In the genomic region with DNA sequence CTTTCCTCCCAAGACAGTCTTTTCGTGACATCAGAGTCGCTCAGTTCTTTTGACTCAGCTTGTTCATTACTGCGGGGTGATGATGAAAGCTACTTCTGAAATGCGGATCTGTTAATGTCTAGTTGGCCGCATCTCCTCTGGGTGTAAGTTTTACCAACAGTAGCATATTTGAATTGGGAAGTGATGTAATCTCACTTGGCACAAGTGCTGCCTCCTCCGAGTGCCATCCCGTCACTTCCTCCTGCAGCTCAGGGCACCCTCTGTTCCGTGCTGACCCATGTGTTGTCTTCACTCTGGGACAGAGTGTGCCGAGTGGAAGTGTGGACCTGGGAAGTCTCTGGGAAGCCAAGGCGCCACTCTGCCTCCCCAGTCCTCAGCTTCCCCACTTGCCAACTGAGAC, we compare ENCODE assay signal across 17 cellular contexts. TPM values are rescaled to one million over a fixed set of nuclear protein-coding genes. Genes with fewer than 3 reads are reported as not detected.
A peak's percentile ranks its signal among the peaks of the same experiment; 100 is the strongest.
DNase-seq lines count a peak whose midpoint lies in the region; ATAC-seq and TF ChIP-seq lines count a peak whose summit lies in the region.
"Had no signal": no experiment of that assay in that cellular context is flagged by ENCODE, and none has a peak within 500 bp of the region (broad histone marks: within the 10 kb centered on the region; RNA-seq: fewer than 3 reads in every experiment).

No MANE protein-coding gene starts in this region.

- intact Hi-C loops in natural killer cell (cut with micrococcal nuclease): no loop called here
- intact Hi-C loops in dorsolateral prefrontal cortex (cut with DNase I): no loop called here
- intact Hi-C loops in upper lobe of right lung (cut with DNase I): no loop called here

- H3K4me1 ChIP-seq in upper lobe of right lung: no peaks in the 10 kb centered on the region
- H3K4me1 ChIP-seq: uterus had no signal

- peaks cover 0 to 3% of the 10 kb centered on the region in 2 donors for H3K27me3 Mint-ChIP-seq in natural killer cell (ENCODE audit: low read depth in 2 of 2)
- H3K27me3 Mint-ChIP-seq in natural killer cell treated with Interleukin-12 subunit alpha and Interleukin-12 subunit beta and Interleukin-15 and Interleukin-18, amount 100 ng/mL, for 72 hours: peaks cover 0 to 4% of the 10 kb centered on the region in 2 donors

- H3K9me3 ChIP-seq in upper lobe of right lung: no peaks in the 10 kb centered on the region
- H3K9me3 ChIP-seq: uterus had no signal

- no peak overlapping the region for H3K27ac Mint-ChIP-seq in natural killer cell
- H3K27ac Mint-ChIP-seq in natural killer cell treated with Interleukin-12 subunit alpha and Interleukin-12 subunit beta and Interleukin-15 and Interleukin-18, amount 100 ng/mL, for 72 hours: no peak overlapping the region
- H3K27ac Mint-ChIP-seq: neural progenitor cell had no signal

- DNase-seq in natural killer cell (no peak), dorsolateral prefrontal cortex (peak in 7 of 10 donors; percentile 35 to 82 (median 66)), upper lobe of right lung (peak; percentile 71), RWPE1 (ENCODE audit: low spot score) (no peak)
- no peak for DNase-seq in natural killer cell treated with Interleukin-12 subunit alpha and Interleukin-12 subunit beta and Interleukin-15 and Interleukin-18, amount 100 ng/mL, for 72 hours (ENCODE audit: low spot score)
- DNase-seq: DMS 273 treated with DMSO at 0.1 percent for 48 hours; GOT3; NCI-H146; NCI-H774; stimulated activated CD4-positive, alpha-beta T cell treated with anti-CD3 and anti-CD28 coated beads, Interleukin-15, amount 100 ng/mL, for 24 hours; uterus had no signal

- ATAC-seq in natural killer cell (peak in 2 of 3 donors; percentile 14 to 21), upper lobe of right lung (peak; percentile 83), HG03442 (IDR thresholded peaks at IDR 0.05; ENCODE audit: unreplicated experiment) (no peak), GM21367 (IDR thresholded peaks at IDR 0.05; ENCODE audit: unreplicated experiment) (no peak)
- no peak for ATAC-seq in natural killer cell treated with Interleukin-12 subunit alpha and Interleukin-12 subunit beta and Interleukin-15 and Interleukin-18, amount 100 ng/mL, for 72 hours

- H3K4me3 ChIP-seq in dorsolateral prefrontal cortex (peak overlapping the region in 22 of 59 donors; percentile 3 to 50 (median 16)), upper lobe of right lung (no peak overlapping the region)
- H3K4me3 ChIP-seq: neural progenitor cell, SK-N-MC, uterus had no signal

- no peaks in the 10 kb centered on the region for H3K36me3 Mint-ChIP-seq in natural killer cell
- no peaks in the 10 kb centered on the region for H3K36me3 Mint-ChIP-seq in natural killer cell treated with Interleukin-12 subunit alpha and Interleukin-12 subunit beta and Interleukin-15 and Interleukin-18, amount 100 ng/mL, for 72 hours
- H3K36me3 Mint-ChIP-seq: neural progenitor cell had no signal

- H3K27ac ChIP-seq in dorsolateral prefrontal cortex: peak overlapping the region in 49 of 59 donors; percentile 19 to 89 (median 64)
- H3K27ac ChIP-seq in layer of hippocampus (ENCODE audit: low read depth, low read length): peak overlapping the region; percentile 67
- no peak overlapping the region for H3K27ac ChIP-seq in upper lobe of right lung
- no peak overlapping the region for H3K27ac ChIP-seq in RWPE1
- H3K27ac ChIP-seq: neural progenitor cell, SK-N-MC, uterus had no signal

- CTCF ChIA-PET in RWPE1 (lab: Yijun Ruan, JAX): interaction anchor here (0.6 to 1.0 kb wide), 2 partner anchors 58 to 77 kb away, joined by 3 read pairs; no protein-coding TSS in a partner anchor

- no peak overlapping the region for H3K4me3 Mint-ChIP-seq in natural killer cell
- H3K4me3 Mint-ChIP-seq in natural killer cell treated with Interleukin-12 subunit alpha and Interleukin-12 subunit beta and Interleukin-15 and Interleukin-18, amount 100 ng/mL, for 72 hours: no peak overlapping the region
- H3K4me3 Mint-ChIP-seq: neural progenitor cell had no signal

- H3K27me3 ChIP-seq in dorsolateral prefrontal cortex (peaks cover 0 to 8% (median 0%) of the 10 kb centered on the region in 45 donors), layer of hippocampus (ENCODE audit: control insufficient read depth, insufficient read depth, low read length) (no peaks in the 10 kb centered on the region), upper lobe of right lung (no peaks in the 10 kb centered on the region)
- H3K27me3 ChIP-seq: neural progenitor cell, uterus had no signal

- H3K9me3 Mint-ChIP-seq in natural killer cell: no peaks in the 10 kb centered on the region
- no peaks in the 10 kb centered on the region for H3K9me3 Mint-ChIP-seq in natural killer cell treated with Interleukin-12 subunit alpha and Interleukin-12 subunit beta and Interleukin-15 and Interleukin-18, amount 100 ng/mL, for 72 hours
- H3K9me3 Mint-ChIP-seq: neural progenitor cell had no signal

- POLR2A ChIA-PET in RWPE1 (lab: Yijun Ruan, JAX; ENCODE audit: low non-redundant PET): no interaction called here

- H3K36me3 ChIP-seq in upper lobe of right lung: no peaks in the 10 kb centered on the region
- H3K36me3 ChIP-seq: neural progenitor cell, uterus had no signal

- no peak for TF ChIP-seq CTCF in natural killer cell (IDR thresholded peaks at IDR 0.05)
- TF ChIP-seq CTCF in dorsolateral prefrontal cortex (IDR thresholded peaks at IDR 0.05 in 54 of 56, conservative IDR thresholded peaks at IDR 0.05 in 2 of 56; ENCODE audit: low read depth in 1 of 56, partially characterized antibody in 56 of 56): no peak
- TF ChIP-seq CTCF in upper lobe of right lung (IDR thresholded peaks at IDR 0.05): no peak
- no peak for TF ChIP-seq CTCF in RWPE1 (conservative IDR thresholded peaks at IDR 0.05; ENCODE audit: low read depth)

- no peaks in the 10 kb centered on the region for H3K4me1 Mint-ChIP-seq in natural killer cell
- no peaks in the 10 kb centered on the region for H3K4me1 Mint-ChIP-seq in natural killer cell treated with Interleukin-12 subunit alpha and Interleukin-12 subunit beta and Interleukin-15 and Interleukin-18, amount 100 ng/mL, for 72 hours (ENCODE audit: low read depth in 2 of 2)

RNA-seq across cellular contexts. Expression of gene ADAD2, which starts 8.9 kb away (rescaled TPM):
- not detected for total RNA-seq in natural killer cell
- not detected for total RNA-seq in natural killer cell treated with Interleukin-12 subunit alpha and Interleukin-12 subunit beta and Interleukin-15 and Interleukin-18, amount 100 ng/mL, for 72 hours
- total RNA-seq in dorsolateral prefrontal cortex: 1 to 10 TPM in 82 of 120 experiments, under 1 TPM in 29, not detected in 9; 0.17 to 8.5 (median 1.5) TPM
- total RNA-seq in upper lobe of right lung: 0.52 TPM
- total RNA-seq: fibroblast of lung had no signal

RNA-seq across cellular contexts. Expression of gene TAF1C, which starts 13.0 kb away (rescaled TPM):
- total RNA-seq in natural killer cell (10 to 100 TPM; 89.0 to 97.7 (median 91.9) TPM), dorsolateral prefrontal cortex (10 to 100 TPM; 33.5 to 87.0 (median 56.1) TPM), upper lobe of right lung (80.2 TPM)
- total RNA-seq in natural killer cell treated with Interleukin-12 subunit alpha and Interleukin-12 subunit beta and Interleukin-15 and Interleukin-18, amount 100 ng/mL, for 72 hours: 10 to 100 TPM; 50.4 to 92.3 TPM

RNA-seq across cellular contexts. Expression of gene KCNG4, which starts 40.0 kb away (rescaled TPM):
- total RNA-seq in natural killer cell (not detected), dorsolateral prefrontal cortex (1 to 10 TPM in 16 of 120 experiments, under 1 TPM in 99, not detected in 5; 0.10 to 2.3 (median 0.54) TPM), upper lobe of right lung (not detected)
- total RNA-seq in natural killer cell treated with Interleukin-12 subunit alpha and Interleukin-12 subunit beta and Interleukin-15 and Interleukin-18, amount 100 ng/mL, for 72 hours: not detected
- total RNA-seq: fibroblast of lung, uterus had no signal

RNA-seq across cellular contexts. Expression of gene DNAAF1, which starts 54.8 kb away (rescaled TPM):
- total RNA-seq in natural killer cell (1 to 10 TPM in 1 of 3 donors, under 1 TPM in 2; 0.43 to 2.9 (median 0.95) TPM), dorsolateral prefrontal cortex (10 to 100 TPM in 40 of 120 experiments, 1 to 10 TPM in 80; 3.6 to 19.7 (median 8.5) TPM), upper lobe of right lung (0.49 TPM)
- total RNA-seq in natural killer cell treated with Interleukin-12 subunit alpha and Interleukin-12 subunit beta and Interleukin-15 and Interleukin-18, amount 100 ng/mL, for 72 hours: not detected
- total RNA-seq: fibroblast of lung had no signal

RNA-seq across cellular contexts. Expression of gene HSDL1, which starts 54.9 kb away (rescaled TPM):
- total RNA-seq in natural killer cell (10 to 100 TPM; 11.2 to 15.3 (median 13.5) TPM), dorsolateral prefrontal cortex (10 to 100 TPM; 21.5 to 75.4 (median 50.4) TPM), upper lobe of right lung (31.0 TPM)
- 10 to 100 TPM in 1 of 2 donors, 1 to 10 TPM in 1; 7.3 to 21.0 TPM for total RNA-seq in natural killer cell treated with Interleukin-12 subunit alpha and Interleukin-12 subunit beta and Interleukin-15 and Interleukin-18, amount 100 ng/mL, for 72 hours

Comparison
In these comparisons a context has a peak if more than half of its experiments do, and no peak if none do; other contexts are left out.
1. ATAC-seq: peak in natural killer cell (2 of 3) and upper lobe of right lung (single experiment); none in natural killer cell treated with Interleukin-12 subunit alpha and Interleukin-12 subunit beta and Interleukin-15 and Interleukin-18, amount 100 ng/mL, for 72 hours (0 of 2), HG03442 (single experiment) and GM21367 (single experiment).
2. DNase-seq: peak in dorsolateral prefrontal cortex (7 of 10) and upper lobe of right lung (single experiment); none in natural killer cell (single experiment), natural killer cell treated with Interleukin-12 subunit alpha and Interleukin-12 subunit beta and Interleukin-15 and Interleukin-18, amount 100 ng/mL, for 72 hours (single experiment) and RWPE1 (single experiment).
3. H3K27ac ChIP-seq: peak in dorsolateral prefrontal cortex (49 of 59) and layer of hippocampus (single experiment); none in upper lobe of right lung (single experiment) and RWPE1 (single experiment).